22 cellular contexts compared by ENCODE assay signal in genomic region chr6:155582016-155582991, GRCh38.
"Had no signal": no experiment of that assay in that cellular context is flagged by ENCODE, and none has a peak within 500 bp of the region (broad histone marks: within the 10 kb centered on the region; RNA-seq: fewer than 3 reads in every experiment).

No MANE protein-coding gene starts in this region.

- H3K9me3 ChIP-seq: neutrophil, right lobe of liver, transverse colon, upper lobe of right lung, vagina had no signal

- DNase-seq: dorsolateral prefrontal cortex; effector CD4-positive, alpha-beta T cell; naive B cell; right lobe of liver; small intestine; stimulated activated CD4-positive, alpha-beta T cell treated with anti-CD3 and anti-CD28 coated beads, Interleukin-15, amount 100 ng/mL, for 24 hours; stimulated activated CD4-positive, alpha-beta T cell treated with anti-CD3 and anti-CD28 coated beads, Interleukin-2, amount 100 ng/mL, for 48 hours; stimulated activated naive B cell treated with anti-CD40 and anti-IgM and Interleukin-4, amounts not matched to agents 10 μg/mL and 1 μg/mL and 100 μg/mL, for 72 hours; transverse colon; upper lobe of right lung had no signal

- H3K27me3 ChIP-seq: neutrophil, right lobe of liver, transverse colon, upper lobe of right lung, vagina had no signal

- H3K9ac ChIP-seq: parathyroid adenoma had no signal

- H3K4me1 ChIP-seq: parathyroid adenoma, right lobe of liver, transverse colon, upper lobe of right lung, vagina had no signal

- H3K4me3 Mint-ChIP-seq: memory B cell; naive B cell; natural killer cell treated with Interleukin-12 subunit alpha and Interleukin-12 subunit beta and Interleukin-15 and Interleukin-18, amount 100 ng/mL, for 72 hours; neural crest cell; stimulated activated naive B cell treated with anti-CD40 and anti-IgM and Interleukin-4, amounts not matched to agents 10 μg/mL and 1 μg/mL and 100 μg/mL, for 72 hours; stimulated activated naive CD8-positive, alpha-beta T cell treated with anti-CD3 and anti-CD28 coated beads, Interleukin-15, Interleukin-2, amounts not matched to agents 100 ng/mL and 50 ng/mL, for 24 hours had no signal

- H3K4me3 ChIP-seq: dorsolateral prefrontal cortex, lung, right lobe of liver, transverse colon, upper lobe of right lung, vagina had no signal

- H3K36me3 ChIP-seq: neutrophil, right lobe of liver, transverse colon, upper lobe of right lung, vagina had no signal

- H3K27ac Mint-ChIP-seq: memory B cell; naive B cell; natural killer cell treated with Interleukin-12 subunit alpha and Interleukin-12 subunit beta and Interleukin-15 and Interleukin-18, amount 100 ng/mL, for 72 hours; progenitor cell of endocrine pancreas; stimulated activated naive B cell treated with anti-CD40 and anti-IgM and Interleukin-4, amounts not matched to agents 10 μg/mL and 1 μg/mL and 100 μg/mL, for 72 hours; stimulated activated naive CD8-positive, alpha-beta T cell treated with anti-CD3 and anti-CD28 coated beads, Interleukin-15, Interleukin-2, amounts not matched to agents 100 ng/mL and 50 ng/mL, for 24 hours had no signal

- H2AFZ ChIP-seq: parathyroid adenoma had no signal

- ATAC-seq: left lobe of liver; natural killer cell treated with Interleukin-12 subunit alpha and Interleukin-12 subunit beta and Interleukin-15 and Interleukin-18, amount 100 ng/mL, for 72 hours; right lobe of liver; stimulated activated naive B cell treated with anti-CD40 and anti-IgM and Interleukin-4, amounts not matched to agents 10 μg/mL and 1 μg/mL and 100 μg/mL, for 72 hours; upper lobe of right lung had no signal

- FAIRE-seq: frontal cortex, keratinocyte, small intestine had no signal

- H3K9me3 Mint-ChIP-seq: natural killer cell treated with Interleukin-12 subunit alpha and Interleukin-12 subunit beta and Interleukin-15 and Interleukin-18, amount 100 ng/mL, for 72 hours; stimulated activated naive CD8-positive, alpha-beta T cell treated with anti-CD3 and anti-CD28 coated beads, Interleukin-15, Interleukin-2, amounts not matched to agents 100 ng/mL and 50 ng/mL, for 24 hours had no signal

- H3K79me2 ChIP-seq: parathyroid adenoma had no signal

- H3K27ac ChIP-seq: dorsolateral prefrontal cortex, neutrophil, parathyroid adenoma, right lobe of liver, transverse colon, upper lobe of right lung, vagina had no signal

- H3K27me3 Mint-ChIP-seq: memory B cell; naive B cell; natural killer cell treated with Interleukin-12 subunit alpha and Interleukin-12 subunit beta and Interleukin-15 and Interleukin-18, amount 100 ng/mL, for 72 hours; progenitor cell of endocrine pancreas; stimulated activated naive B cell treated with anti-CD40 and anti-IgM and Interleukin-4, amounts not matched to agents 10 μg/mL and 1 μg/mL and 100 μg/mL, for 72 hours had no signal

- H3K36me3 Mint-ChIP-seq: memory B cell; naive B cell; natural killer cell treated with Interleukin-12 subunit alpha and Interleukin-12 subunit beta and Interleukin-15 and Interleukin-18, amount 100 ng/mL, for 72 hours; stimulated activated naive B cell treated with anti-CD40 and anti-IgM and Interleukin-4, amounts not matched to agents 10 μg/mL and 1 μg/mL and 100 μg/mL, for 72 hours had no signal
